ENCODE assay signal across 2 cellular contexts in the genomic region with DNA sequence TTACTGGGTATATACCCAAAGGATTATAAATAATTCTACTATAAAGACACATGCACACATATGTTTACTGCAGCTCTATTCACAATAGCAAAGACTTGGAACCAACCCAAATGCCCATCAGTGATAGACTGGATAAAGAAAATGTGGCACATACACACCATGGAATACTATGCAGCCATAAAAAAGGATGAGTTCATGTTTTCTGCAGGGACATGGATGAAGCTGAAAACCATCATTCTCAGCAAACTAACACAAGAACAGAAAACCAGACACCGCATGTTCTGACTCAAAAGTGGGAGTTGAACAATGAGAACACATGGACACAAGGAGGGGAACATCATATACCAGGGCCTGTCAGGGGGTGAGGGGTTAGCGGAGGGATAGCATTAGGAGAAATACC.
DNase-seq lines count a peak whose midpoint lies in the region; ATAC-seq, FAIRE-seq and TF ChIP-seq lines count a peak whose summit lies in the region.
"Not testable (repeated sequence)": the region's sequence is repeated elsewhere in the genome, so short reads cannot be mapped to it uniquely, and the experiment has no call there.

No MANE protein-coding gene starts in this region.

- TF ChIP-seq CTCF in HEK293 (tag by site-specific recombination; IDR thresholded peaks at IDR 0.05); K562 (IDR thresholded peaks at IDR 0.05 in 2 of 3, conservative IDR thresholded peaks at IDR 0.05 in 1 of 3; ENCODE audit: insufficient read depth in 2 of 3, low read depth in 1 of 3, low read length in 3 of 3): not testable (repeated sequence)

- H4K20me1 ChIP-seq in K562 (replicated peaks; ENCODE audit: control insufficient read depth, insufficient read depth, low read length), result not testable (repeated sequence)

- not testable (repeated sequence) for H3K4me1 ChIP-seq in HEK293 (ENCODE audit: control insufficient read depth, insufficient read depth, low read length); K562 (replicated peaks in 1 of 2; ENCODE audit: control insufficient read depth in 2 of 2, insufficient read depth in 2 of 2, low read length in 2 of 2)

- H3K9me3 ChIP-seq in HEK293 (ENCODE audit: control insufficient read depth, insufficient read depth, low read depth, low read length); K562 (replicated peaks; ENCODE audit: control insufficient read depth, insufficient read depth, low read depth, low read length): not testable (repeated sequence)

- not testable (repeated sequence) for DNase-seq in K562 (ENCODE audit: extremely low read depth in 1 of 4, low spot score in 3 of 4)

- BruUV-seq in K562 (replicated peaks; lab: Mats Ljungman, UMichigan), result not testable (repeated sequence)

- H3K27me3 ChIP-seq in K562 (ENCODE audit: control insufficient read depth in 2 of 2, insufficient read depth in 2 of 2, low read length in 2 of 2), result not testable (repeated sequence)

- TF ChIP-seq RAD21 in K562 (CRISPR knock-in tag; conservative IDR thresholded peaks at IDR 0.05 in 1 of 2, IDR thresholded peaks at IDR 0.05 in 1 of 2), result not testable (repeated sequence)

- CTCF ChIA-PET in HEK293 (lab: Yijun Ruan, JAX); K562 (lab: Yijun Ruan, JAX; ENCODE audit: low intra/inter-chr PET ratio): not testable (repeated sequence)

- POLR2A ChIA-PET in HEK293 (lab: Yijun Ruan, JAX); K562 (lab: Yijun Ruan, JAX): not testable (repeated sequence)

- H3K9ac ChIP-seq in K562 (ENCODE audit: insufficient read depth in 1 of 2, low read depth in 2 of 2, low read length in 2 of 2), result not testable (repeated sequence)

- not testable (repeated sequence) for H2AFZ ChIP-seq in K562 (ENCODE audit: low read depth, low read length)

- not testable (repeated sequence) for H3K27ac ChIP-seq in HEK293 (ENCODE audit: extremely low read depth, low read depth, low read length); K562 (ENCODE audit: extremely low read depth, low read depth, low read length)

- not testable (repeated sequence) for H3K4me3 ChIP-seq in HEK293 (ENCODE audit: low read depth, low read length); K562

- in situ Hi-C loops in K562 (cut with MboI), result not testable (repeated sequence)

- 5% methylated on average over 2 of the region's 2 CpGs for whole genome bisulfite sequencing in K562 (ENCODE audit: insufficient coverage, low coverage, missing lambda C conversion rate)

- H3K79me2 ChIP-seq in K562 (ENCODE audit: control insufficient read depth, insufficient read depth, low read length), result not testable (repeated sequence)

- not testable (repeated sequence) for TF ChIP-seq EP300 in K562 (IDR thresholded peaks at IDR 0.05; ENCODE audit: low read length)

- FAIRE-seq in K562 (lab: Jason Lieb, UNC), result not testable (repeated sequence)

- ATAC-seq in K562, result not testable (repeated sequence)

- not testable (repeated sequence) for H3K9me1 ChIP-seq in K562 (ENCODE audit: control insufficient read depth, insufficient read depth, low read length)

- intact Hi-C loops in K562 (cut with micrococcal nuclease), result not testable (repeated sequence)

- H3K4me2 ChIP-seq in K562 (ENCODE audit: insufficient read depth, low read length), result not testable (repeated sequence)

- H3K36me3 ChIP-seq in HEK293 (ENCODE audit: control insufficient read depth in 2 of 2, insufficient read depth in 1 of 2, low read length in 2 of 2); K562 (ENCODE audit: control insufficient read depth, insufficient read depth, low read length): not testable (repeated sequence)

- TF ChIP-seq POLR2A in K562 (conservative IDR thresholded peaks at IDR 0.05), result not testable (repeated sequence)

TF ChIP-seq in HEK293, 187 proteins besides CTCF, POLR2A, EP300 and RAD21:
- peak; percentile 52; the same call in 1 of the 2 replicates for TF ChIP-seq ZNF146 (tag by site-specific recombination; IDR thresholded peaks at IDR 0.05)

TF ChIP-seq in K562, 482 proteins besides CTCF, POLR2A, EP300 and RAD21:
- TF ChIP-seq RBM25 (IDR thresholded peaks at IDR 0.05; ENCODE audit: low read depth, low read length, severe bottlenecking), result peak; percentile 4
- peak; percentile 61 for TF ChIP-seq ZNF146 (CRISPR knock-in tag; IDR thresholded peaks at IDR 0.05; ENCODE audit: unreplicated experiment)
TF ChIP-seq in K562: peak in this region for 2; not testable (repeated sequence) for 480.
